In the genomic region with DNA sequence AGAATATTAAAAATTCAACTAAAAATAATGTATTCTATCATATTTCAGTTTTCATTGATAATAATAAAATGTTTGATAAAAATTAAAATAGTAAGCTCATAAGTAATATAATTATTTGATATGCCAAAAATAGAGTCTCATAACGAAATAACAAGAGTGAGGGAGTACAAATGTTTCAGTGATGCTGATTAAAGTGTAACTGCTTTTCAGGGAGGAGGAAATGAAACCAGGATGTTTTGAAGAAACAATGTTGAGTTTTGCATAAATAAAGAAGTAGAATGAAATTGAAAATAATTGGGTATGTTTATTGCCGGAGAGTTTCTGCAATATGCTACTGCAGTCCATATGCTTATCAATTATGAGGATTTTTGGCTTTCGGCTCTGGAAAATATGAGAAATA, we compare ENCODE assay signal across 16 cellular contexts.
DNase-seq lines count a peak whose midpoint lies in the region; ATAC-seq, FAIRE-seq and TF ChIP-seq lines count a peak whose summit lies in the region.
"Had no signal": no experiment of that assay in that cellular context is flagged by ENCODE, and none has a peak within 500 bp of the region (broad histone marks: within the 10 kb centered on the region; RNA-seq: fewer than 3 reads in every experiment).

No MANE protein-coding gene starts in this region.

- H3K9me3 ChIP-seq in GM12878 (replicated peaks; ENCODE audit: control insufficient read depth, insufficient read depth, low read length), result no peaks in the 10 kb centered on the region; the same call in 2 of the 3 replicates
- H3K9me3 ChIP-seq in breast epithelium, result no peaks in the 10 kb centered on the region
- H3K9me3 ChIP-seq: esophagus squamous epithelium had no signal

- TF ChIP-seq POLR2A in GM12878 (IDR thresholded peaks at IDR 0.05; ENCODE audit: low read depth, low read length), result no peak
- no peak for TF ChIP-seq POLR2A in breast epithelium (IDR thresholded peaks at IDR 0.05)

- intact Hi-C loops in GM12878 (cut with micrococcal nuclease; ENCODE audit: unreplicated experiment) (loop anchor here (10.0 kb wide), 1 partner anchor 1166 kb away; no protein-coding TSS in a partner anchor), breast epithelium (cut with DNase I; ENCODE audit: low total_unique reads) (no loop called here)

- TF ChIP-seq CTCF in GM12878 (IDR thresholded peaks at IDR 0.05 in 2 of 3, conservative IDR thresholded peaks at IDR 0.05 in 1 of 3; ENCODE audit: control insufficient read depth in 2 of 3, extremely low read depth in 1 of 3, insufficient read depth in 1 of 3, low read depth in 3 of 3, low read length in 3 of 3), result no peak
- TF ChIP-seq CTCF in breast epithelium (IDR thresholded peaks at IDR 0.05), result no peak

- no peak overlapping the region for H3K9ac ChIP-seq in GM12878 (ENCODE audit: control insufficient read depth, insufficient read depth, low read length)

- BruUV-seq in GM12878 (replicated peaks; lab: Mats Ljungman, UMichigan), result no TSS peak

- peaks cover 17% of the 10 kb centered on the region for H3K4me1 ChIP-seq in GM12878 (ENCODE audit: control insufficient read depth, insufficient read depth, low read length)
- H3K4me1 ChIP-seq in breast epithelium, result no peaks in the 10 kb centered on the region
- H3K4me1 ChIP-seq: esophagus squamous epithelium had no signal

- H3K79me2 ChIP-seq in GM12878 (ENCODE audit: control insufficient read depth, insufficient read depth, low read length), result no peaks in the 10 kb centered on the region

- H3K36me3 ChIP-seq in GM12878 (ENCODE audit: control insufficient read depth in 2 of 2, insufficient read depth in 2 of 2, low read length in 1 of 2), result no peaks in the 10 kb centered on the region
- H3K36me3 ChIP-seq in breast epithelium, result no peaks in the 10 kb centered on the region
- H3K36me3 ChIP-seq: esophagus squamous epithelium had no signal

- H3K27ac ChIP-seq in GM12878 (ENCODE audit: control insufficient read depth, insufficient read depth), result no peak overlapping the region
- no peak overlapping the region for H3K27ac ChIP-seq in breast epithelium
- H3K27ac ChIP-seq: esophagus squamous epithelium had no signal

- WGBS in GM12878 (ENCODE audit: insufficient coverage, insufficient replicate concordance, low lambda C conversion rate, missing lambda C conversion rate), result 19% methylated on average over 3 of the region's 3 CpGs

- peak; percentile 48 for ATAC-seq in GM18873 (IDR thresholded peaks at IDR 0.05; ENCODE audit: low FRiP score, unreplicated experiment)
- peak; percentile 58 for ATAC-seq in GM21619 (IDR thresholded peaks at IDR 0.05; ENCODE audit: unreplicated experiment)
- peak; percentile 68 for ATAC-seq in HG03175 (IDR thresholded peaks at IDR 0.05; ENCODE audit: unreplicated experiment)
- peak; percentile 68 for ATAC-seq in GM12878

- POLR2A ChIA-PET in GM12878 (lab: Charles Lee), result no interaction called here

- H4K20me1 ChIP-seq in GM12878 (ENCODE audit: control insufficient read depth, insufficient read depth), result no peaks in the 10 kb centered on the region

- no peak for FAIRE-seq in GM12878 (lab: Jason Lieb, UNC)

- RAD21 ChIA-PET in GM12878 (lab: Charles Lee; ENCODE audit: unreplicated experiment), result interaction anchor here (0.9 kb wide), 1 partner anchor 11 kb away, joined by 5 read pairs; no protein-coding TSS in a partner anchor

- peak in 1 of 2 experiments; percentile 64; a peak in 1 of 4 replicates for TF ChIP-seq EP300 in GM12878 (IDR thresholded peaks at IDR 0.05; ENCODE audit: borderline replicate concordance in 1 of 2, control insufficient read depth in 1 of 2, low read depth in 2 of 2, low read length in 2 of 2)

- TF ChIP-seq RAD21 in GM12878 (IDR thresholded peaks at IDR 0.05; ENCODE audit: insufficient read depth, low read depth, low read length), result no peak

- DNase-seq in GM12878 (ENCODE audit: low read depth, low spot score) (no peak), inferior parietal cortex (ENCODE audit: extremely low spot score) (no peak), breast epithelium (ENCODE audit: low spot score in 2 of 2) (no peak), DMS79 treated with DMSO at 0.1 percent for 48 hours (lab: John Stamatoyannopoulos, UW) (no peak), putamen (ENCODE audit: low spot score) (no peak)
- DNase-seq: activated CD8-positive, alpha-beta memory T cell treated with anti-CD3 and anti-CD28 coated beads, Interleukin-2, amount 50 U/mL, for 48 hours; esophagus squamous epithelium; GF-D8; NCI-H1105 treated with DMSO at 0.1 percent for 48 hours; NCI-H524 treated with DMSO at 0.1 percent for 48 hours; posterior cingulate gyrus; Right ventricle myocardium superior; stimulated activated naive CD4-positive, alpha-beta T cell treated with Interleukin-2 at 50 U/mL for 16 hours had no signal

- CTCF ChIA-PET in GM12878 (lab: Yijun Ruan, JAX), result interaction anchor here (0.8 kb wide), 1 partner anchor 16 kb away, joined by 3 read pairs; no protein-coding TSS in a partner anchor

- no peak overlapping the region for H3K4me3 ChIP-seq in GM12878
- no peak overlapping the region for H3K4me3 ChIP-seq in breast epithelium
- H3K4me3 ChIP-seq: esophagus squamous epithelium had no signal

- no peaks in the 10 kb centered on the region for H3K27me3 ChIP-seq in GM12878 (replicated peaks in 1 of 2; ENCODE audit: control insufficient read depth in 2 of 2, insufficient read depth in 2 of 2, low read length in 1 of 2)
- H3K27me3 ChIP-seq in breast epithelium, result no peaks in the 10 kb centered on the region
- H3K27me3 ChIP-seq: esophagus squamous epithelium had no signal

- H3K4me2 ChIP-seq in GM12878 (ENCODE audit: control insufficient read depth, insufficient read depth), result peak overlapping the region; percentile 74

- no peak overlapping the region for H2AFZ ChIP-seq in GM12878 (ENCODE audit: control insufficient read depth, low read depth, low read length)

- SMC1A ChIA-PET in GM12878 (lab: Charles Lee; ENCODE audit: uncharacterized antibody, unreplicated experiment), result interaction anchor here (1.1 kb wide), 1 partner anchor 13 kb away, joined by 3 read pairs; no protein-coding TSS in a partner anchor

- in situ Hi-C loops in GM12878 (cut with MboI), result no loop called here

TF ChIP-seq in GM12878, 131 proteins besides CTCF, POLR2A, EP300 and RAD21 (continues in another document):
- TF ChIP-seq CHD1 (IDR thresholded peaks at IDR 0.05; ENCODE audit: low read depth, low read length), result no peak
- no peak for TF ChIP-seq JUNB (IDR thresholded peaks at IDR 0.05)
- TF ChIP-seq SPI1 (IDR thresholded peaks at IDR 0.05; ENCODE audit: borderline replicate concordance, insufficient read depth, low read depth, low read length), result peak; percentile 82
- TF ChIP-seq, protein P1, sequence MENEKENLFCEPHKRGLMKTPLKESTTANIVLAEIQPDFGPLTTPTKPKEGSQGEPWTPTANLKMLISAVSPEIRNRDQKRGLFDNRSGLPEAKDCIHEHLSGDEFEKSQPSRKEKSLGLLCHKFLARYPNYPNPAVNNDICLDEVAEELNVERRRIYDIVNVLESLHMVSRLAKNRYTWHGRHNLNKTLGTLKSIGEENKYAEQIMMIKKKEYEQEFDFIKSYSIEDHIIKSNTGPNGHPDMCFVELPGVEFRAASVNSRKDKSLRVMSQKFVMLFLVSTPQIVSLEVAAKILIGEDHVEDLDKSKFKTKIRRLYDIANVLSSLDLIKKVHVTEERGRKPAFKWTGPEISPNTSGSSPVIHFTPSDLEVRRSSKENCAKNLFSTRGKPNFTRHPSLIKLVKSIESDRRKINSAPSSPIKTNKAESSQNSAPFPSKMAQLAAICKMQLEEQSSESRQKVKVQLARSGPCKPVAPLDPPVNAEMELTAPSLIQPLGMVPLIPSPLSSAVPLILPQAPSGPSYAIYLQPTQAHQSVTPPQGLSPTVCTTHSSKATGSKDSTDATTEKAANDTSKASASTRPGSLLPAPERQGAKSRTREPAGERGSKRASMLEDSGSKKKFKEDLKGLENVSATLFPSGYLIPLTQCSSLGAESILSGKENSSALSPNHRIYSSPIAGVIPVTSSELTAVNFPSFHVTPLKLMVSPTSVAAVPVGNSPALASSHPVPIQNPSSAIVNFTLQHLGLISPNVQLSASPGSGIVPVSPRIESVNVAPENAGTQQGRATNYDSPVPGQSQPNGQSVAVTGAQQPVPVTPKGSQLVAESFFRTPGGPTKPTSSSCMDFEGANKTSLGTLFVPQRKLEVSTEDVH (IDR thresholded peaks at IDR 0.05; ENCODE audit: low read depth, partially characterized antibody), result no peak
- no peak for TF ChIP-seq USF2 (IDR thresholded peaks at IDR 0.05; ENCODE audit: borderline replicate concordance, low read depth, low read length)
- no peak for TF ChIP-seq IKZF1 (conservative IDR thresholded peaks at IDR 0.05)
- TF ChIP-seq, protein P2, sequence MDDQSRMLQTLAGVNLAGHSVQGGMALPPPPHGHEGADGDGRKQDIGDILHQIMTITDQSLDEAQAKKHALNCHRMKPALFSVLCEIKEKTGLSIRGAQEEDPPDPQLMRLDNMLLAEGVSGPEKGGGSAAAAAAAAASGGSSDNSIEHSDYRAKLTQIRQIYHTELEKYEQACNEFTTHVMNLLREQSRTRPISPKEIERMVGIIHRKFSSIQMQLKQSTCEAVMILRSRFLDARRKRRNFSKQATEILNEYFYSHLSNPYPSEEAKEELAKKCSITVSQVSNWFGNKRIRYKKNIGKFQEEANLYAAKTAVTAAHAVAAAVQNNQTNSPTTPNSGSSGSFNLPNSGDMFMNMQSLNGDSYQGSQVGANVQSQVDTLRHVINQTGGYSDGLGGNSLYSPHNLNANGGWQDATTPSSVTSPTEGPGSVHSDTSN (IDR thresholded peaks at IDR 0.05; ENCODE audit: insufficient replicate concordance, low read depth, low read length), result no peak
- TF ChIP-seq TCF3 (IDR thresholded peaks at IDR 0.05; ENCODE audit: borderline replicate concordance, insufficient read depth, low read depth, low read length), result no peak
- 0 out of 2 replicates have a peak, but pooled peaks have one; percentile 24 for TF ChIP-seq CHD2 (IDR thresholded peaks at IDR 0.05; ENCODE audit: borderline replicate concordance, low read depth, low read length)
- TF ChIP-seq ZNF217 (IDR thresholded peaks at IDR 0.05), result no peak
- peak; percentile 83 for TF ChIP-seq MTA2 (IDR thresholded peaks at IDR 0.05; ENCODE audit: low read depth)
- no peak for TF ChIP-seq SREBF1 (IDR thresholded peaks at IDR 0.05; ENCODE audit: low read length)
